In genomic region chr7:86313842-86314241, GRCh38 we compare ENCODE assay signal across 24 cellular contexts.
"Had no signal": no experiment of that assay in that cellular context is flagged by ENCODE, and none has a peak within 500 bp of the region (broad histone marks: within the 10 kb centered on the region; RNA-seq: fewer than 3 reads in every experiment).

No MANE protein-coding gene starts in this region.

- H3K4me1 ChIP-seq: Peyer's patch, SJCRH30 had no signal

- H3K27me3 Mint-ChIP-seq: IgD-negative memory B cell had no signal

- H3K27ac ChIP-seq: KMS-11, PC-9, Peyer's patch, SJCRH30 had no signal

- H3K9ac ChIP-seq: KMS-11 had no signal

- H3K9me3 Mint-ChIP-seq: IgD-negative memory B cell had no signal

- H3K4me3 Mint-ChIP-seq: IgD-negative memory B cell had no signal

- H3K27me3 ChIP-seq: Peyer's patch, SJCRH30 had no signal

- H3K9me3 ChIP-seq: Peyer's patch, SJCRH30 had no signal

- H3K36me3 Mint-ChIP-seq: IgD-negative memory B cell had no signal

- ATAC-seq: K562, Right ventricle myocardium inferior, SK-N-SH treated with all-trans-retinoic acid at 6 μM for 48 hours had no signal

- DNase-seq: Kasumi-1, MM.1S, NCI-H1092 treated with DMSO at 0.1 percent for 48 hours, NCI-H1436, NCI-H187, NCI-H2029, NCI-H2081 treated with DMSO at 0.1 percent for 48 hours, NCI-H2171, NCI-H226, NCI-H446, NCI-H510A, NCI-H524 treated with DMSO at 0.1 percent for 48 hours, NCI-H69, NCI-H774, OCI-M1, PC-9, Peyer's patch, SHP77 treated with DMSO at 0.1 percent for 48 hours, SJCRH30 had no signal

- H3K27ac Mint-ChIP-seq: IgD-negative memory B cell had no signal

- H3K36me3 ChIP-seq: Peyer's patch, SJCRH30 had no signal

- H3K4me2 ChIP-seq: KMS-11, PC-9 had no signal

- H3K4me1 Mint-ChIP-seq: IgD-negative memory B cell had no signal

- H3K4me3 ChIP-seq: K562, PC-9, Peyer's patch, SJCRH30 had no signal
